Comparison of ENCODE assay signal across 1 cellular context in the genomic region with DNA sequence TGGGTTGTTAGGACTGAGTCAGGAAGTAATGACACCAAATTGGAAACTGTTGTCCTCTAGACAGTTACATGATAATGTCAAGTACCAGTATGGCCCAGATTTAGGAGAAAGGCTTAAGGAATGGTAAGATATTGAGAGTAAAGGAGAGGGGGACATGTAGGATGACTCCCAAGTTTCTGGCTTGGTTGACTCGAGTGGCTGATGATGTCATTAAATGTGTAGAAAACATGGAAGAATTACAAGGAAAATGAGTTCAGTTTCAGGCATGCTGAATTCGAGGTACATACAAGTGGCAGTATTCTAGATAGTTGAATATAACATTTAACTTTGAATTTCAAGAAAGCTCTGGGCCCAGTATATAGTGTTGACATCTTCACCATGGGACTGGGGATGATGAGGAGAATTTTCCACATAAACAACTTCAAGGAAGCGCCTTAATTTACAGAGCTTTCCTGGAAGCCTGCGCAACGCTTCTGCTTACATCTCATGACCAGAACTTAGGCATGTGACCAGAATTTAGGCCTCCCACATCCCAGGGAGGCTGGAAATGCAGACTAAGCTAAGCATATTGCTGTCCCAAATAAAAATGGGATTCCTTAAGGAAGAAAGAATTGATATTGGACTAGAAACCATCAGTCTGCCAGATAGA.
TF ChIP-seq lines count a peak whose summit lies in the region.

No MANE protein-coding gene starts in this region.

TF ChIP-seq in HEK293, 187 proteins besides CTCF, POLR2A, EP300 and RAD21:
- TF ChIP-seq, protein P1, sequence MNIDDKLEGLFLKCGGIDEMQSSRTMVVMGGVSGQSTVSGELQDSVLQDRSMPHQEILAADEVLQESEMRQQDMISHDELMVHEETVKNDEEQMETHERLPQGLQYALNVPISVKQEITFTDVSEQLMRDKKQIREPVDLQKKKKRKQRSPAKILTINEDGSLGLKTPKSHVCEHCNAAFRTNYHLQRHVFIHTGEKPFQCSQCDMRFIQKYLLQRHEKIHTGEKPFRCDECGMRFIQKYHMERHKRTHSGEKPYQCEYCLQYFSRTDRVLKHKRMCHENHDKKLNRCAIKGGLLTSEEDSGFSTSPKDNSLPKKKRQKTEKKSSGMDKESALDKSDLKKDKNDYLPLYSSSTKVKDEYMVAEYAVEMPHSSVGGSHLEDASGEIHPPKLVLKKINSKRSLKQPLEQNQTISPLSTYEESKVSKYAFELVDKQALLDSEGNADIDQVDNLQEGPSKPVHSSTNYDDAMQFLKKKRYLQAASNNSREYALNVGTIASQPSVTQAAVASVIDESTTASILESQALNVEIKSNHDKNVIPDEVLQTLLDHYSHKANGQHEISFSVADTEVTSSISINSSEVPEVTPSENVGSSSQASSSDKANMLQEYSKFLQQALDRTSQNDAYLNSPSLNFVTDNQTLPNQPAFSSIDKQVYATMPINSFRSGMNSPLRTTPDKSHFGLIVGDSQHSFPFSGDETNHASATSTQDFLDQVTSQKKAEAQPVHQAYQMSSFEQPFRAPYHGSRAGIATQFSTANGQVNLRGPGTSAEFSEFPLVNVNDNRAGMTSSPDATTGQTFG (tag by site-specific recombination; IDR thresholded peaks at IDR 0.05; ENCODE audit: borderline replicate concordance), result no peak
- TF ChIP-seq, protein P2, sequence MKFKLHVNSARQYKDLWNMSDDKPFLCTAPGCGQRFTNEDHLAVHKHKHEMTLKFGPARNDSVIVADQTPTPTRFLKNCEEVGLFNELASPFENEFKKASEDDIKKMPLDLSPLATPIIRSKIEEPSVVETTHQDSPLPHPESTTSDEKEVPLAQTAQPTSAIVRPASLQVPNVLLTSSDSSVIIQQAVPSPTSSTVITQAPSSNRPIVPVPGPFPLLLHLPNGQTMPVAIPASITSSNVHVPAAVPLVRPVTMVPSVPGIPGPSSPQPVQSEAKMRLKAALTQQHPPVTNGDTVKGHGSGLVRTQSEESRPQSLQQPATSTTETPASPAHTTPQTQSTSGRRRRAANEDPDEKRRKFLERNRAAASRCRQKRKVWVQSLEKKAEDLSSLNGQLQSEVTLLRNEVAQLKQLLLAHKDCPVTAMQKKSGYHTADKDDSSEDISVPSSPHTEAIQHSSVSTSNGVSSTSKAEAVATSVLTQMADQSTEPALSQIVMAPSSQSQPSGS (tag by site-specific recombination; IDR thresholded peaks at IDR 0.05; ENCODE audit: low read depth), result peak; percentile 73
- TF ChIP-seq, protein P3, sequence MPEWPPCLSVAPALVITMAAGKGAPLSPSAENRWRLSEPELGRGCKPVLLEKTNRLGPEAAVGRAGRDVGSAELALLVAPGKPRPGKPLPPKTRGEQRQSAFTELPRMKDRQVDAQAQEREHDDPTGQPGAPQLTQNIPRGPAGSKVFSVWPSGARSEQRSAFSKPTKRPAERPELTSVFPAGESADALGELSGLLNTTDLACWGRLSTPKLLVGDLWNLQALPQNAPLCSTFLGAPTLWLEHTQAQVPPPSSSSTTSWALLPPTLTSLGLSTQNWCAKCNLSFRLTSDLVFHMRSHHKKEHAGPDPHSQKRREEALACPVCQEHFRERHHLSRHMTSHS (tag by site-specific recombination; IDR thresholded peaks at IDR 0.05), result no peak
